Comparison of ENCODE assay signal across 1 cellular context in the genomic region with DNA sequence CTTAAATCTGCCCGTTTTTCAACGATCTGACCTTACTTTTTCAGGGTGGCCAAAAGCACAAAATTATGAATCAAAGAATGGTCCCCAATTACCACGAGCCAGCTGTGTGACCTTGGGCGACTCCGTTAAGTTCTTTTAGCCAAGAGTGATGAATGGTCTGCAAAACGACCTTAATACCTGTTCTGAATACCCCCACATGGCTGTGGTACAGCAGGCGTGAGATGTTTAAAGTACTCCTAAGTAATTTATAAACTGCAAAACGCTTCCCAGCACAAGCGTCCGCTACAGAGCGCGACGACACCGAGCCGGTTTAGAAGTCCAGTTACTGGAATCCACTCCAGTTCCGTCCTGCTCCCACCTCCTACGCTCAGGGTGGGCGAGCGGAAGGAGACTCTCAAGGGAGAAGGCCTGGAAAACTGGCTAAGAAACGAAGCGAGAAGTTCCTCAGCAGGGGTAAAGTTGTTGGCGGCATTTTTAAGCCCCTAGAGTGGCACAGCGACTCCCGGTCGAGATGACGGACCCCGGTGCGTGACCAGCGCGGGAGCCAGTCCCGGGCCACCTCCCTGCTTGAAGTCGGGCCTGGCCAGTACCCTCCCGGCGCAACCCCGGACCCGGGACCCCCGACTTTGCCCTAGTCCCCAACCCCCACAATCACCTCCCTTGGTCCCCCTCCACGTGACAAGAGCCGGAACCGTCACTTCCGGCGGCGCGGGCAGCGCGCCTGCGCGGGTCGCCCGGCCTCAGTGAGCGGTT.
A peak's percentile ranks its signal among the peaks of the same experiment; 100 is the strongest.
TF ChIP-seq lines count a peak whose summit lies in the region.

No MANE protein-coding gene starts in this region.

TF ChIP-seq in K562, 482 proteins besides CTCF, POLR2A, EP300 and RAD21 (continued from another document and continues in another):
- TF ChIP-seq, protein P1, sequence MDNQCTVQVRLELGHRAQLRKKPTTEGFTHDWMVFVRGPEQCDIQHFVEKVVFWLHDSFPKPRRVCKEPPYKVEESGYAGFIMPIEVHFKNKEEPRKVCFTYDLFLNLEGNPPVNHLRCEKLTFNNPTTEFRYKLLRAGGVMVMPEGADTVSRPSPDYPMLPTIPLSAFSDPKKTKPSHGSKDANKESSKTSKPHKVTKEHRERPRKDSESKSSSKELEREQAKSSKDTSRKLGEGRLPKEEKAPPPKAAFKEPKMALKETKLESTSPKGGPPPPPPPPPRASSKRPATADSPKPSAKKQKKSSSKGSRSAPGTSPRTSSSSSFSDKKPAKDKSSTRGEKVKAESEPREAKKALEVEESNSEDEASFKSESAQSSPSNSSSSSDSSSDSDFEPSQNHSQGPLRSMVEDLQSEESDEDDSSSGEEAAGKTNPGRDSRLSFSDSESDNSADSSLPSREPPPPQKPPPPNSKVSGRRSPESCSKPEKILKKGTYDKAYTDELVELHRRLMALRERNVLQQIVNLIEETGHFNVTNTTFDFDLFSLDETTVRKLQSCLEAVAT (IDR thresholded peaks at IDR 0.05) = peak; percentile 75 to 77; a peak in 3 of 4 replicates
- TF ChIP-seq, protein P2, sequence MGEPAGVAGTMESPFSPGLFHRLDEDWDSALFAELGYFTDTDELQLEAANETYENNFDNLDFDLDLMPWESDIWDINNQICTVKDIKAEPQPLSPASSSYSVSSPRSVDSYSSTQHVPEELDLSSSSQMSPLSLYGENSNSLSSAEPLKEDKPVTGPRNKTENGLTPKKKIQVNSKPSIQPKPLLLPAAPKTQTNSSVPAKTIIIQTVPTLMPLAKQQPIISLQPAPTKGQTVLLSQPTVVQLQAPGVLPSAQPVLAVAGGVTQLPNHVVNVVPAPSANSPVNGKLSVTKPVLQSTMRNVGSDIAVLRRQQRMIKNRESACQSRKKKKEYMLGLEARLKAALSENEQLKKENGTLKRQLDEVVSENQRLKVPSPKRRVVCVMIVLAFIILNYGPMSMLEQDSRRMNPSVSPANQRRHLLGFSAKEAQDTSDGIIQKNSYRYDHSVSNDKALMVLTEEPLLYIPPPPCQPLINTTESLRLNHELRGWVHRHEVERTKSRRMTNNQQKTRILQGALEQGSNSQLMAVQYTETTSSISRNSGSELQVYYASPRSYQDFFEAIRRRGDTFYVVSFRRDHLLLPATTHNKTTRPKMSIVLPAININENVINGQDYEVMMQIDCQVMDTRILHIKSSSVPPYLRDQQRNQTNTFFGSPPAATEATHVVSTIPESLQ (CRISPR knock-in tag; IDR thresholded peaks at IDR 0.05) = peak; percentile 87; the same call in 1 of the 2 replicates
- TF ChIP-seq RB1 (IDR thresholded peaks at IDR 0.05; ENCODE audit: low read depth) (peak; percentile 30; the same call in 1 of the 2 replicates), PCBP2 (IDR thresholded peaks at IDR 0.05; ENCODE audit: low read depth, low read length, poor library complexity, severe bottlenecking) (peak; percentile 78), SMC3 (conservative IDR thresholded peaks at IDR 0.05; ENCODE audit: insufficient read depth, low read depth, low read length) (0 out of 2 replicates have a peak, but pooled peaks have one; percentile 6), EGR1 (conservative IDR thresholded peaks at IDR 0.05) (peak; percentile 76), NRF1 (conservative IDR thresholded peaks at IDR 0.05 in 1 of 2, IDR thresholded peaks at IDR 0.05 in 1 of 2) (peak; percentile 87 to 90), CHD1 (IDR thresholded peaks at IDR 0.05; ENCODE audit: low read length) (peak; percentile 26), ZBTB17 (CRISPR knock-in tag; IDR thresholded peaks at IDR 0.05) (peak; percentile 50; the same call in 1 of the 2 replicates), KDM5B (IDR thresholded peaks at IDR 0.05; ENCODE audit: insufficient replicate concordance, low read depth, low read length) (peak; percentile 74), ZNF766 (CRISPR knock-in tag; conservative IDR thresholded peaks at IDR 0.05) (0 out of 2 replicates have a peak, but pooled peaks have one; percentile 26), EP400 (IDR thresholded peaks at IDR 0.05) (peak; percentile 87), SMAD1 (IDR thresholded peaks at IDR 0.05; ENCODE audit: low read depth, low read length, partially characterized antibody) (no peak), CBX2 (IDR thresholded peaks at IDR 0.05; ENCODE audit: insufficient read depth, low read length, poor library complexity, severe bottlenecking) (no peak), RFX1 (IDR thresholded peaks at IDR 0.05) (no peak), KHSRP (IDR thresholded peaks at IDR 0.05) (no peak), GATA2 (CRISPR knock-in tag; IDR thresholded peaks at IDR 0.05) (no peak), ZFX (CRISPR knock-in tag; IDR thresholded peaks at IDR 0.05) (peak; percentile 35; the same call in 1 of the 2 replicates), U2AF2 (optimal IDR thresholded peaks at IDR 0.05; ENCODE audit: low read depth, low read length) (no peak), ZNF707 (CRISPR knock-in tag; conservative IDR thresholded peaks at IDR 0.05) (no peak), ATF7 (IDR thresholded peaks at IDR 0.05) (peak; percentile 38), SUPT5H (IDR thresholded peaks at IDR 0.05) (0 out of 2 replicates have a peak, but pooled peaks have one; percentile 70), TCFL5 (CRISPR knock-in tag; conservative IDR thresholded peaks at IDR 0.05) (no peak), TBL1XR1 (IDR thresholded peaks at IDR 0.05; ENCODE audit: low read length in 2 of 2) (0 out of 4 replicates have a peak, but pooled peaks of 1 of the 2 experiments have one; percentile 61), ZNF583 (CRISPR knock-in tag; IDR thresholded peaks at IDR 0.05) (no peak), TAF7 (tag; IDR thresholded peaks at IDR 0.05) (peak; percentile 57; the same call in 1 of the 2 replicates), RNF2 (IDR thresholded peaks at IDR 0.05) (no peak), RBFOX2 (IDR thresholded peaks at IDR 0.05; ENCODE audit: low read depth, low read length) (peak; percentile 91), ATF1 (CRISPR knock-in tag; IDR thresholded peaks at IDR 0.05) (no peak), ATF1 (tag; IDR thresholded peaks at IDR 0.05) (peak; percentile 82)
- TF ChIP-seq, protein P3, sequence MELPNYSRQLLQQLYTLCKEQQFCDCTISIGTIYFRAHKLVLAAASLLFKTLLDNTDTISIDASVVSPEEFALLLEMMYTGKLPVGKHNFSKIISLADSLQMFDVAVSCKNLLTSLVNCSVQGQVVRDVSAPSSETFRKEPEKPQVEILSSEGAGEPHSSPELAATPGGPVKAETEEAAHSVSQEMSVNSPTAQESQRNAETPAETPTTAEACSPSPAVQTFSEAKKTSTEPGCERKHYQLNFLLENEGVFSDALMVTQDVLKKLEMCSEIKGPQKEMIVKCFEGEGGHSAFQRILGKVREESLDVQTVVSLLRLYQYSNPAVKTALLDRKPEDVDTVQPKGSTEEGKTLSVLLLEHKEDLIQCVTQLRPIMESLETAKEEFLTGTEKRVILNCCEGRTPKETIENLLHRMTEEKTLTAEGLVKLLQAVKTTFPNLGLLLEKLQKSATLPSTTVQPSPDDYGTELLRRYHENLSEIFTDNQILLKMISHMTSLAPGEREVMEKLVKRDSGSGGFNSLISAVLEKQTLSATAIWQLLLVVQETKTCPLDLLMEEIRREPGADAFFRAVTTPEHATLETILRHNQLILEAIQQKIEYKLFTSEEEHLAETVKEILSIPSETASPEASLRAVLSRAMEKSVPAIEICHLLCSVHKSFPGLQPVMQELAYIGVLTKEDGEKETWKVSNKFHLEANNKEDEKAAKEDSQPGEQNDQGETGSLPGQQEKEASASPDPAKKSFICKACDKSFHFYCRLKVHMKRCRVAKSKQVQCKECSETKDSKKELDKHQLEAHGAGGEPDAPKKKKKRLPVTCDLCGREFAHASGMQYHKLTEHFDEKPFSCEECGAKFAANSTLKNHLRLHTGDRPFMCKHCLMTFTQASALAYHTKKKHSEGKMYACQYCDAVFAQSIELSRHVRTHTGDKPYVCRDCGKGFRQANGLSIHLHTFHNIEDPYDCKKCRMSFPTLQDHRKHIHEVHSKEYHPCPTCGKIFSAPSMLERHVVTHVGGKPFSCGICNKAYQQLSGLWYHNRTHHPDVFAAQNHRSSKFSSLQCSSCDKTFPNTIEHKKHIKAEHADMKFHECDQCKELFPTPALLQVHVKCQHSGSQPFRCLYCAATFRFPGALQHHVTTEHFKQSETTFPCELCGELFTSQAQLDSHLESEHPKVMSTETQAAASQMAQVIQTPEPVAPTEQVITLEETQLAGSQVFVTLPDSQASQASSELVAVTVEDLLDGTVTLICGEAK (IDR thresholded peaks at IDR 0.05) = peak; percentile 65
- TF ChIP-seq, protein P3 (CRISPR knock-in tag; IDR thresholded peaks at IDR 0.05) = no peak
- TF ChIP-seq, protein P4, sequence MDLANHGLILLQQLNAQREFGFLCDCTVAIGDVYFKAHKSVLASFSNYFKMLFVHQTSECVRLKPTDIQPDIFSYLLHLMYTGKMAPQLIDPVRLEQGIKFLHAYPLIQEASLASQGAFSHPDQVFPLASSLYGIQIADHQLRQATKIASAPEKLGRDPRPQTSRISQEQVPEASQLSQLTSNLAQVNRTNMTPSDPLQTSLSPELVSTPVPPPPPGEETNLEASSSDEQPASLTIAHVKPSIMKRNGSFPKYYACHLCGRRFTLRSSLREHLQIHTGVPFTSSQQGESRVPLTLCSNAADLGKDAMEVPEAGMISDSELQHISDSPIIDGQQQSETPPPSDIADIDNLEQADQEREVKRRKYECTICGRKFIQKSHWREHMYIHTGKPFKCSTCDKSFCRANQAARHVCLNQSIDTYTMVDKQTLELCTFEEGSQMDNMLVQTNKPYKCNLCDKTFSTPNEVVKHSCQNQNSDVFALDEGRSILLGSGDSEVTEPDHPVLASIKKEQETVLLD (IDR thresholded peaks at IDR 0.05) = peak; percentile 56; the same call in 1 of the 2 replicates
- TF ChIP-seq, protein P5, sequence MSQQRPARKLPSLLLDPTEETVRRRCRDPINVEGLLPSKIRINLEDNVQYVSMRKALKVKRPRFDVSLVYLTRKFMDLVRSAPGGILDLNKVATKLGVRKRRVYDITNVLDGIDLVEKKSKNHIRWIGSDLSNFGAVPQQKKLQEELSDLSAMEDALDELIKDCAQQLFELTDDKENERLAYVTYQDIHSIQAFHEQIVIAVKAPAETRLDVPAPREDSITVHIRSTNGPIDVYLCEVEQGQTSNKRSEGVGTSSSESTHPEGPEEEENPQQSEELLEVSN (IDR thresholded peaks at IDR 0.05; ENCODE audit: borderline replicate concordance in 1 of 2, extremely low read depth in 1 of 2, insufficient read depth in 1 of 2, insufficient read length in 1 of 2, low read depth in 1 of 2, low read length in 1 of 2, poor library complexity in 1 of 2, severe bottlenecking in 1 of 2) = peak; percentile 65 to 73
- TF ChIP-seq, protein P6, sequence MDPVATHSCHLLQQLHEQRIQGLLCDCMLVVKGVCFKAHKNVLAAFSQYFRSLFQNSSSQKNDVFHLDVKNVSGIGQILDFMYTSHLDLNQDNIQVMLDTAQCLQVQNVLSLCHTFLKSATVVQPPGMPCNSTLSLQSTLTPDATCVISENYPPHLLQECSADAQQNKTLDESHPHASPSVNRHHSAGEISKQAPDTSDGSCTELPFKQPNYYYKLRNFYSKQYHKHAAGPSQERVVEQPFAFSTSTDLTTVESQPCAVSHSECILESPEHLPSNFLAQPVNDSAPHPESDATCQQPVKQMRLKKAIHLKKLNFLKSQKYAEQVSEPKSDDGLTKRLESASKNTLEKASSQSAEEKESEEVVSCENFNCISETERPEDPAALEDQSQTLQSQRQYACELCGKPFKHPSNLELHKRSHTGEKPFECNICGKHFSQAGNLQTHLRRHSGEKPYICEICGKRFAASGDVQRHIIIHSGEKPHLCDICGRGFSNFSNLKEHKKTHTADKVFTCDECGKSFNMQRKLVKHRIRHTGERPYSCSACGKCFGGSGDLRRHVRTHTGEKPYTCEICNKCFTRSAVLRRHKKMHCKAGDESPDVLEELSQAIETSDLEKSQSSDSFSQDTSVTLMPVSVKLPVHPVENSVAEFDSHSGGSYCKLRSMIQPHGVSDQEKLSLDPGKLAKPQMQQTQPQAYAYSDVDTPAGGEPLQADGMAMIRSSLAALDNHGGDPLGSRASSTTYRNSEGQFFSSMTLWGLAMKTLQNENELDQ (CRISPR knock-in tag; IDR thresholded peaks at IDR 0.05; ENCODE audit: borderline replicate concordance) = no peak
- TF ChIP-seq, protein P7, sequence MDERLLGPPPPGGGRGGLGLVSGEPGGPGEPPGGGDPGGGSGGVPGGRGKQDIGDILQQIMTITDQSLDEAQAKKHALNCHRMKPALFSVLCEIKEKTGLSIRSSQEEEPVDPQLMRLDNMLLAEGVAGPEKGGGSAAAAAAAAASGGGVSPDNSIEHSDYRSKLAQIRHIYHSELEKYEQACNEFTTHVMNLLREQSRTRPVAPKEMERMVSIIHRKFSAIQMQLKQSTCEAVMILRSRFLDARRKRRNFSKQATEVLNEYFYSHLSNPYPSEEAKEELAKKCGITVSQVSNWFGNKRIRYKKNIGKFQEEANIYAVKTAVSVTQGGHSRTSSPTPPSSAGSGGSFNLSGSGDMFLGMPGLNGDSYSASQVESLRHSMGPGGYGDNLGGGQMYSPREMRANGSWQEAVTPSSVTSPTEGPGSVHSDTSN (CRISPR knock-in tag; IDR thresholded peaks at IDR 0.05; ENCODE audit: low read depth) = no peak
- TF ChIP-seq, protein P7 (tag; conservative IDR thresholded peaks at IDR 0.05; ENCODE audit: low read depth) = 0 out of 2 replicates have a peak, but pooled peaks have one; percentile 4
